ENCODE assay signal across 13 cellular contexts in the genomic region with DNA sequence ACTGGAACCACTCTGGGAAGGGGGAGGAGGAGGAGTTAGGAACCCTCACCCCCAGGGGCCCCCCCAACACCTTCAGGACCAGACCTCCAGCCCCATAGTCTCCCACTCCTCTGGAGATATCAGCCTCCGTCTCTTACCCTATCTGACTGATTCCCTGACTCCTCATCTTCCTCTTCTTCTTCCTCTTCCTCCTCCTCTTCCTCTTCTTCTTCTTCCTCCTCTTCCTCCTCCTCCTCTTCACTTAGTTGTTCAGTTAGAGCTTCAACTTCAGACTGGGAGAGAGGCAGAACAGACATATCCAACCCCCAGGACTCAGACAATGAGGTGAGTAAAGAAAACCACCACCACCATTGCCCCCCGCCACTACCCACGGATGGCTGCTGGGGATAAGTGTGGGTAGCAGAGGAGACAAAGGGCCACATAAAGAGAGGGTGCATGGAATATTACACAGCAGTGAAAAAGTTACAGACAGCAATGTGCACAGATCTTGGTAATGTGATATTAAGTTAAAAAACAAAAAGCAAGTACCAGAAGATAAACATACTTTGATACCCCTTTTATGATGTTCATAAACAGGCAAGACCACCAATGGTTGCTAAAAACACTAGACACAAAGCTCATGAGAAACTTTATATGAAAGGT. TPM values are rescaled to one million over a fixed set of nuclear protein-coding genes. Genes with fewer than 3 reads are reported as not detected.
DNase-seq lines count a peak whose midpoint lies in the region; ATAC-seq and TF ChIP-seq lines count a peak whose summit lies in the region.
"Had no signal": no experiment of that assay in that cellular context is flagged by ENCODE, and none has a peak within 500 bp of the region (broad histone marks: within the 10 kb centered on the region; RNA-seq: fewer than 3 reads in every experiment).

No MANE protein-coding gene starts in this region.

- CTCF ChIA-PET in activated CD4-positive, alpha-beta T cell treated with anti-CD3 and anti-CD28 coated beads for 36 hours (lab: Charles Lee) = interaction anchor here (0.6 to 1.7 kb wide), 11 partner anchors 9 to 329 kb away, joined by 3 to 9 read pairs (median 3); a partner anchor contains a TSS

- H3K4me3 Mint-ChIP-seq in activated CD4-positive, alpha-beta T cell treated with anti-CD3 and anti-CD28 coated beads for 36 hours = no peak overlapping the region
- H3K4me3 Mint-ChIP-seq in stimulated activated naive CD8-positive, alpha-beta T cell treated with anti-CD3 and anti-CD28 coated beads, Interleukin-15, Interleukin-2, amounts not matched to agents 100 ng/mL and 50 ng/mL, for 24 hours = no peak overlapping the region
- peak overlapping the region; percentile 29 for H3K4me3 Mint-ChIP-seq in endothelial cell (ENCODE audit: unreplicated experiment)
- H3K4me3 Mint-ChIP-seq: CD4-positive, CD25-positive, alpha-beta regulatory T cell; GM23338 had no signal

- intact Hi-C loops in activated CD4-positive, alpha-beta T cell treated with anti-CD3 and anti-CD28 coated beads for 36 hours (cut with DNase I, micrococcal nuclease) = no loop called here

- no peak for TF ChIP-seq CTCF in endothelial cell (IDR thresholded peaks at IDR 0.05; ENCODE audit: unreplicated experiment)

- H3K9me3 Mint-ChIP-seq in activated CD4-positive, alpha-beta T cell treated with anti-CD3 and anti-CD28 coated beads for 36 hours (ENCODE audit: low read depth) = no peaks in the 10 kb centered on the region
- no peaks in the 10 kb centered on the region for H3K9me3 Mint-ChIP-seq in stimulated activated naive CD8-positive, alpha-beta T cell treated with anti-CD3 and anti-CD28 coated beads, Interleukin-15, Interleukin-2, amounts not matched to agents 100 ng/mL and 50 ng/mL, for 24 hours
- H3K9me3 Mint-ChIP-seq in endothelial cell (ENCODE audit: unreplicated experiment) = no peaks in the 10 kb centered on the region
- H3K9me3 Mint-ChIP-seq: CD4-positive, CD25-positive, alpha-beta regulatory T cell; GM23338 had no signal

- no peak for DNase-seq in activated CD4-positive, alpha-beta T cell treated with anti-CD3 and anti-CD28 coated beads for 36 hours
- DNase-seq in activated CD4-positive, alpha-beta T cell treated with anti-CD3 and anti-CD28 coated beads for 4 hours = no peak
- no peak for DNase-seq in stimulated activated naive CD8-positive, alpha-beta T cell treated with anti-CD3 and anti-CD28 coated beads, Interleukin-15, Interleukin-2, amounts not matched to agents 100 U/mL and 50 U/mL, for 24 hours
- no peak for DNase-seq in endothelial cell (ENCODE audit: low spot score)
- no peak for DNase-seq in islet precursor cell
- DNase-seq: ACHN, GF-D8 had no signal

- H3K27me3 Mint-ChIP-seq in activated CD4-positive, alpha-beta T cell treated with anti-CD3 and anti-CD28 coated beads for 36 hours = no peaks in the 10 kb centered on the region
- no peaks in the 10 kb centered on the region for H3K27me3 Mint-ChIP-seq in stimulated activated naive CD8-positive, alpha-beta T cell treated with anti-CD3 and anti-CD28 coated beads, Interleukin-15, Interleukin-2, amounts not matched to agents 100 ng/mL and 50 ng/mL, for 24 hours
- peaks cover 7% of the 10 kb centered on the region for H3K27me3 Mint-ChIP-seq in endothelial cell (ENCODE audit: unreplicated experiment)
- H3K27me3 Mint-ChIP-seq: CD4-positive, CD25-positive, alpha-beta regulatory T cell had no signal

- POLR2A ChIA-PET in activated CD4-positive, alpha-beta T cell treated with anti-CD3 and anti-CD28 coated beads for 36 hours (lab: Charles Lee) = no interaction called here

- peaks cover 42% of the 10 kb centered on the region for H3K36me3 Mint-ChIP-seq in activated CD4-positive, alpha-beta T cell treated with anti-CD3 and anti-CD28 coated beads for 36 hours (ENCODE audit: low read depth)
- peaks cover 66% of the 10 kb centered on the region for H3K36me3 Mint-ChIP-seq in stimulated activated naive CD8-positive, alpha-beta T cell treated with anti-CD3 and anti-CD28 coated beads, Interleukin-15, Interleukin-2, amounts not matched to agents 100 ng/mL and 50 ng/mL, for 24 hours (ENCODE audit: low read depth)
- H3K36me3 Mint-ChIP-seq in endothelial cell (ENCODE audit: low read depth, unreplicated experiment) = peaks cover 27% of the 10 kb centered on the region

- ATAC-seq in activated CD4-positive, alpha-beta T cell treated with anti-CD3 and anti-CD28 coated beads for 36 hours = no peak
- ATAC-seq in stimulated activated naive CD8-positive, alpha-beta T cell treated with anti-CD3 and anti-CD28 coated beads, Interleukin-15, Interleukin-2, amounts not matched to agents 100 U/mL and 50 U/mL, for 24 hours = no peak
- ATAC-seq in GM21526 (IDR thresholded peaks at IDR 0.05; ENCODE audit: low FRiP score, unreplicated experiment) (no peak), HG02623 (IDR thresholded peaks at IDR 0.05; ENCODE audit: unreplicated experiment) (no peak)

- H3K27ac Mint-ChIP-seq in activated CD4-positive, alpha-beta T cell treated with anti-CD3 and anti-CD28 coated beads for 36 hours = peak overlapping the region; percentile 37
- peak overlapping the region; percentile 13 for H3K27ac Mint-ChIP-seq in stimulated activated naive CD8-positive, alpha-beta T cell treated with anti-CD3 and anti-CD28 coated beads, Interleukin-15, Interleukin-2, amounts not matched to agents 100 ng/mL and 50 ng/mL, for 24 hours
- peak overlapping the region; percentile 49 for H3K27ac Mint-ChIP-seq in endothelial cell (ENCODE audit: unreplicated experiment)
- H3K27ac Mint-ChIP-seq: CD4-positive, CD25-positive, alpha-beta regulatory T cell; GM23338 had no signal

- H3K4me1 Mint-ChIP-seq in activated CD4-positive, alpha-beta T cell treated with anti-CD3 and anti-CD28 coated beads for 36 hours = no peaks in the 10 kb centered on the region
- no peaks in the 10 kb centered on the region for H3K4me1 Mint-ChIP-seq in stimulated activated naive CD8-positive, alpha-beta T cell treated with anti-CD3 and anti-CD28 coated beads, Interleukin-15, Interleukin-2, amounts not matched to agents 100 ng/mL and 50 ng/mL, for 24 hours (ENCODE audit: low read depth)
- peaks cover 3% of the 10 kb centered on the region for H3K4me1 Mint-ChIP-seq in endothelial cell (ENCODE audit: unreplicated experiment)
- H3K4me1 Mint-ChIP-seq: GM23338 had no signal

RNA-seq across cellular contexts. Expression of a gene that starts 8.0 kb away (rescaled TPM):
- total RNA-seq in activated CD4-positive, alpha-beta T cell treated with anti-CD3 and anti-CD28 coated beads for 36 hours = 10 to 100 TPM; 50.1 to 60.4 TPM
- total RNA-seq in endothelial cell (ENCODE audit: unreplicated experiment) = 53.4 TPM

RNA-seq across cellular contexts. Expression of a gene that starts 10.7 kb away (rescaled TPM):
- total RNA-seq in activated CD4-positive, alpha-beta T cell treated with anti-CD3 and anti-CD28 coated beads for 36 hours = under 1 TPM; 0.19 to 0.27 TPM
- total RNA-seq in endothelial cell (ENCODE audit: unreplicated experiment) = 1.6 TPM
- total RNA-seq: A172 had no signal

RNA-seq across cellular contexts. Expression of a gene that starts 12.4 kb away (rescaled TPM):
- total RNA-seq in activated CD4-positive, alpha-beta T cell treated with anti-CD3 and anti-CD28 coated beads for 36 hours = 1 to 10 TPM; 1.9 to 2.4 TPM
- total RNA-seq in endothelial cell (ENCODE audit: unreplicated experiment) = 9.0 TPM

RNA-seq across cellular contexts. Expression of a gene that starts 26.8 kb away (rescaled TPM):
- total RNA-seq in activated CD4-positive, alpha-beta T cell treated with anti-CD3 and anti-CD28 coated beads for 36 hours = 10 to 100 TPM; 11.6 to 11.8 TPM
- total RNA-seq in endothelial cell (ENCODE audit: unreplicated experiment) = 31.9 TPM

RNA-seq across cellular contexts. Expression of a gene that starts 38.1 kb away (rescaled TPM):
- 1 to 10 TPM in 1 of 2 experiments, under 1 TPM in 1; 0.96 to 1.5 TPM for total RNA-seq in activated CD4-positive, alpha-beta T cell treated with anti-CD3 and anti-CD28 coated beads for 36 hours
- 0.82 TPM for total RNA-seq in endothelial cell (ENCODE audit: unreplicated experiment)
- total RNA-seq: A172 had no signal
